8 cellular contexts compared by ENCODE assay signal in the genomic region with DNA sequence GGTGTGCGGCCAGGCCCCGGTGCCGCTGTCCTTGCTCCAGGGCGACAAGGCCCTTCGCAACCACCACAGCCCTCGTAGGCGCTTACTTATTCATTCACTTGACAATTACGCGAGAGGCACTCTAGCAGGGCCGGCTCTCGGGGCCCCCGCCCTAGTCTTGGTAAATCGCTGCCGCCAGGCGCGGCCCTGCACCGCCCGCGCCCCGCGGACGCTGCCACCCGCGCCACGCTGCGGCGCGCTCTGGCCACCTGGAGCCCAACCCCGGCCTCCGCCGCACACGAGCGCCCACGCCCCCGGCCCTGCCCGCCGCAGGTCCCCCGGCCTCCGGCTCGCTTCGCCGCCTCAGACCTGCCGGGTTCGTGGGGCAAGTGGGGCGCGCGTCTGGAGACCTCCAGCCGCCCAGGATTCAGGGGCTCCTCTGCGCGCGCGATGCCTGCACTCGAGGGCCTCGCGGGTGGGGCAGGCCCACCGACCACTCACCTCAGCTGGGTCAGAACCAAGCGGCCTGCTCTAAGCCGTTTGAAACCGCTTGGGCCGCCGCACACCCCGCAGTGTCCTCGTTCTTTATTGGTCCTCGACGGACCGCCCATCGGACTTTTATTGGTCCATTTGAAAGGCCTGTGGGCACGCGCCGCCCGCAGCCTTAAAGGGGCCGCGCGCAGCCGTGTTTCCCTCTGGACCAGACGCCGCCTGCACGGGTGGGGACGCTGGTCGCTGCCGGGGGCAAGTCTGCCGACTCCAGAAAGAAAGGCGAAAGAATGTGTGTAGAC. TPM values are rescaled to one million over a fixed set of nuclear protein-coding genes. Genes with fewer than 3 reads are reported as not detected.
DNase-seq lines count a peak whose midpoint lies in the region; ATAC-seq and TF ChIP-seq lines count a peak whose summit lies in the region.

A gene (minus strand): TSS at position 541 of the 770 bp plus-strand sequence. CDS start 25,049 bp downstream, outside the sequence.

- no peaks in the 10 kb centered on the region for H3K9me2 ChIP-seq in neural cell (ENCODE audit: insufficient read depth, low read length)

- H3F3A ChIP-seq in neural cell (ENCODE audit: insufficient read depth, low read length, poor library complexity, severe bottlenecking): no peaks in the 10 kb centered on the region

- TF ChIP-seq CTCF in foreskin fibroblast (IDR thresholded peaks at IDR 0.05; ENCODE audit: low read depth, low read length): no peak
- TF ChIP-seq CTCF in neural cell (IDR thresholded peaks at IDR 0.05; ENCODE audit: poor library complexity, severe bottlenecking): no peak

- ATAC-seq in stimulated activated naive CD8-positive, alpha-beta T cell treated with anti-CD3 and anti-CD28 coated beads, Interleukin-15, amount 100 ng/mL, for 72 hours: peak; percentile 97

- H3K27me3 ChIP-seq in H7 (ENCODE audit: control insufficient read depth, insufficient read depth, low read length): peaks cover 21% of the 10 kb centered on the region; the same call in 1 of the 2 replicates
- no peaks in the 10 kb centered on the region for H3K27me3 ChIP-seq in neural cell (ENCODE audit: insufficient read depth, low read depth, low read length)

- peak within 1 kb of the TSS; percentile 61 for H2AFZ ChIP-seq in neural cell (ENCODE audit: low read depth, low read length)

- no peaks in the 10 kb centered on the region for H3K9me3 Mint-ChIP-seq in stimulated activated naive CD8-positive, alpha-beta T cell treated with anti-CD3 and anti-CD28 coated beads, Interleukin-15, amount 100 ng/mL, for 72 hours

- H3K4me3 Mint-ChIP-seq in stimulated activated naive CD8-positive, alpha-beta T cell treated with anti-CD3 and anti-CD28 coated beads, Interleukin-15, amount 100 ng/mL, for 72 hours: peak within 1 kb of the TSS; percentile 96 to 98

- no peak for TF ChIP-seq RAD21 in neural cell (conservative IDR thresholded peaks at IDR 0.05)

- H3K9ac ChIP-seq in neural cell (ENCODE audit: low read length): peak within 1 kb of the TSS; percentile 88

- in situ Hi-C loops in G401 (cut with HindIII; ENCODE audit: low sequenced_read_pairs): no loop called here

- H3K4me1 Mint-ChIP-seq in stimulated activated naive CD8-positive, alpha-beta T cell treated with anti-CD3 and anti-CD28 coated beads, Interleukin-15, amount 100 ng/mL, for 72 hours: peaks cover 47% of the 10 kb centered on the region

- no peaks in the 10 kb centered on the region for H4K20me1 ChIP-seq in neural cell (ENCODE audit: insufficient read depth)

- TF ChIP-seq EP300 in neural cell (conservative IDR thresholded peaks at IDR 0.05; ENCODE audit: poor library complexity, severe bottlenecking): peak; percentile 23

- no peaks in the 10 kb centered on the region for H3K9me3 ChIP-seq in neural cell (ENCODE audit: low read length)

- peaks cover 43% of the 10 kb centered on the region for H3K79me2 ChIP-seq in neural cell (replicated peaks; ENCODE audit: insufficient read depth, low read length)

- peak within 1 kb of the TSS; percentile 75 for H3K27ac ChIP-seq in neural cell (ENCODE audit: low read length)

- H3K4me2 ChIP-seq in neural cell (ENCODE audit: low read length): peak within 1 kb of the TSS; percentile 84

- H3K36me3 ChIP-seq in H7 (replicated peaks; ENCODE audit: control insufficient read depth, insufficient read depth, low read length) (no peaks in the 10 kb centered on the region; the same call in 1 of the 2 replicates), neural cell (ENCODE audit: insufficient read depth, low read length) (no peaks in the 10 kb centered on the region)

- H3K4me3 ChIP-seq in H7 (ENCODE audit: insufficient read depth, low read depth, low read length) (peak within 1 kb of the TSS; percentile 86), foreskin fibroblast (ENCODE audit: low read depth in 1 of 2, low read length in 2 of 2) (peak within 1 kb of the TSS; percentile 88 to 97), neural cell (ENCODE audit: low read length) (peak within 1 kb of the TSS; percentile 80)

- DNase-seq in G401 (ENCODE audit: low spot score) (peak; percentile 93), H7 (peak; percentile 95), M059J (ENCODE audit: low read depth) (peak; percentile 89), SHP77 treated with DMSO at 0.1 percent for 48 hours (lab: John Stamatoyannopoulos, UW) (peak; percentile 87), activated gamma-delta T cell treated with Interleukin-2 at 50 U/mL for 16 hours (peak; percentile 82), foreskin fibroblast (peak; percentile 88 to 96)
- peak; percentile 84 to 88 for DNase-seq in stimulated activated naive CD8-positive, alpha-beta T cell treated with anti-CD3 and anti-CD28 coated beads, Interleukin-15, amount 100 ng/mL, for 72 hours

- no peaks in the 10 kb centered on the region for H3K27me3 Mint-ChIP-seq in stimulated activated naive CD8-positive, alpha-beta T cell treated with anti-CD3 and anti-CD28 coated beads, Interleukin-15, amount 100 ng/mL, for 72 hours

- H3K27ac Mint-ChIP-seq in stimulated activated naive CD8-positive, alpha-beta T cell treated with anti-CD3 and anti-CD28 coated beads, Interleukin-15, amount 100 ng/mL, for 72 hours: peak within 1 kb of the TSS; percentile 98 to 100

TF ChIP-seq in neural cell, 6 proteins besides CTCF, POLR2A, EP300 and RAD21:
- TF ChIP-seq POLR2AphosphoS5 (IDR thresholded peaks at IDR 0.05): peak; percentile 96
- no peak for TF ChIP-seq TAF1 (IDR thresholded peaks at IDR 0.05; ENCODE audit: low read depth)
- TF ChIP-seq SMC3 (conservative IDR thresholded peaks at IDR 0.05; ENCODE audit: poor library complexity): no peak
- TF ChIP-seq MXI1 (conservative IDR thresholded peaks at IDR 0.05; ENCODE audit: poor library complexity, severe bottlenecking): peak; percentile 84

RNA-seq across cellular contexts. Expression of the gene that starts here (rescaled TPM):
- total RNA-seq in G401 (2014; rRNA removed; shearing (Covaris generic)): 67.4 and 89.8 TPM in 2 replicates
- 81.8 and 152 TPM in 2 replicates for total RNA-seq in H7 (2014; rRNA removed; shearing (Covaris generic))
- total RNA-seq in M059J (2014; rRNA removed; shearing (Covaris generic)): 57.1 and 113 TPM in 2 replicates
- polyA plus RNA-seq in neural cell: 82.4 and 90.3 TPM in 2 replicates
- polyA minus RNA-seq in neural cell: 234 and 264 TPM in 2 replicates

Comparison
In these comparisons a context has a peak if more than half of its experiments do, and no peak if none do; other contexts are left out.
1. Peak in every context shown above with its lines: DNase-seq, ATAC-seq, H3K4me3 ChIP-seq and H3K27ac ChIP-seq.